Comparison of ENCODE assay signal across 1 cellular context in the genomic region with DNA sequence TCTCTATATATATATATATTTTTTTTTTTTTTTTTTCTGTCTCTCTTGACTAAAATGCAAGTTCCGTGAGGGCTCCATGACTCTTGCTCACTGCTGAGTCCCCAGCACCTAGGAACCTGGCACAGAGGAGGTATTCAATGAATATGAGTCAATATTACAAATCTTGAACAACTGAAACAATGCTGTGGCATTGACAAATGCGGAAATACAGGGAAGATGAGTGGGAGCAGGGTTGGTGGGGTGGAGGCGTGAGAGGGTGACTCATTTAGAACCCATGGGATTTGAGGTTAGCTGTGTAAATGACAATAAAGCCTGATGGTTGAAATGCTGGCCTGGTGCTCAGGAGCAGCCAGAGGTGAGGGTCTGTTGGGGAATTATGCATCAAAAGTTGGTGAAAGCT.
TF ChIP-seq lines count a peak whose summit lies in the region.

No MANE protein-coding gene starts in this region.

TF ChIP-seq in IMR-90, 13 proteins besides CTCF, POLR2A, EP300 and RAD21 (continued from another document):
- TF ChIP-seq, protein P1, sequence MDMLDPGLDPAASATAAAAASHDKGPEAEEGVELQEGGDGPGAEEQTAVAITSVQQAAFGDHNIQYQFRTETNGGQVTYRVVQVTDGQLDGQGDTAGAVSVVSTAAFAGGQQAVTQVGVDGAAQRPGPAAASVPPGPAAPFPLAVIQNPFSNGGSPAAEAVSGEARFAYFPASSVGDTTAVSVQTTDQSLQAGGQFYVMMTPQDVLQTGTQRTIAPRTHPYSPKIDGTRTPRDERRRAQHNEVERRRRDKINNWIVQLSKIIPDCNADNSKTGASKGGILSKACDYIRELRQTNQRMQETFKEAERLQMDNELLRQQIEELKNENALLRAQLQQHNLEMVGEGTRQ (IDR thresholded peaks at IDR 0.05; ENCODE audit: low read depth, low read length), result no peak
- TF ChIP-seq NFE2L2 (IDR thresholded peaks at IDR 0.05; ENCODE audit: low read depth, low read length), result no peak
- TF ChIP-seq CHD1 (IDR thresholded peaks at IDR 0.05; ENCODE audit: low read depth, low read length), result no peak
- no peak for TF ChIP-seq RFX5 (IDR thresholded peaks at IDR 0.05; ENCODE audit: low read depth, low read length)
TF ChIP-seq in IMR-90: peak in this region for 4.
